33 cellular contexts compared by ENCODE assay signal in the genomic region with DNA sequence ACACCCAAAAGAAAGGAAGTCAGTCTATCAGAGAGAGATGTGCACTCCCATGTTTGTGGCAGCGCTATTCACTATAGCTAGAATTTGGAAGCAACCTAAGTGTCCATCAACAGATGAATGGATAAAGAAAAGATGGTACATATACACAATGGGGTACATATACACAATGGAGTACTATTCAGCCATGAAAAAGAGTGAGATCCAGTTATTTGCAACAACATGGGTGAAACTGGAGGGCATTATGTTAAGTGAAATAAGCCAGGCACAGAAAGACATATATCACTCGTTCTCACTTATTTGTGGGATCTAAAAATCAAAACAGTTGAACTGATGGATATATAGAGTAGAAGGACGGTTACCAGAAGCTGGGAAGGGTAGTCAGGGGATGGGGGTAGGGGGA.
"Had no signal": no experiment of that assay in that cellular context is flagged by ENCODE, and none has a peak within 500 bp of the region (broad histone marks: within the 10 kb centered on the region; RNA-seq: fewer than 3 reads in every experiment).

No MANE protein-coding gene starts in this region.

- H3K4me3 ChIP-seq: adrenal gland, ascending aorta, body of pancreas, breast epithelium, cardiac muscle cell had no signal

- H3K4me1 ChIP-seq: adrenal gland, ascending aorta, body of pancreas, breast epithelium had no signal

- DNase-seq: activated effector memory CD4-positive, alpha-beta T cell treated with anti-CD3 and anti-CD28 coated beads, Interleukin-2, amount 50 U/mL, for 16 hours; activated effector memory CD4-positive, alpha-beta T cell treated with Interleukin-2 at 50 U/mL for 16 hours; activated gamma-delta T cell; activated gamma-delta T cell treated with Interleukin-2 at 50 U/mL for 16 hours; activated naive CD4-positive, alpha-beta T cell; activated naive CD4-positive, alpha-beta T cell treated with anti-CD3 and anti-CD28 coated beads for 36 hours; activated naive CD4-positive, alpha-beta T cell treated with anti-CD3 and anti-CD28 coated beads, Interleukin-2, amount 10 ng/mL, durations not matched to agents 7 days and 5 days; activated naive CD4-positive, alpha-beta T cell treated with anti-CD3 and anti-CD28 coated beads, Interleukin-2, amount 50 U/mL, for 16 hours; activated naive CD4-positive, alpha-beta T cell treated with Interleukin-2 at 50 U/mL for 16 hours; activated naive CD8-positive, alpha-beta T cell treated with anti-CD3 and anti-CD28 coated beads for 36 hours; activated naive CD8-positive, alpha-beta T cell treated with anti-CD3 and anti-CD28 coated beads, Interleukin-2, amount 10 ng/mL, durations not matched to agents 7 days and 5 days; activated naive CD8-positive, alpha-beta T cell treated with anti-CD3 and anti-CD28 coated beads, Interleukin-2, amount 50 U/mL, for 24 hours; activated T-cell treated with anti-CD3 and anti-CD28 coated beads, Interleukin-2, amount 50 U/mL, for 24 hours; activated T-cell treated with anti-CD3 and anti-CD28 coated beads, Interleukin-2, amount 50 U/mL, for 4 hours; activated T-cell treated with anti-CD3 and anti-CD28 coated beads, Interleukin-2, amount 50 U/mL, for 48 hours; activated T-cell treated with anti-CD3 and anti-CD28 coated beads, Interleukin-2, amount 50 U/mL, for 72 hours; adrenal gland; amniotic stem cell; amygdala; anterior cingulate cortex; aorta; body of pancreas; brain microvascular endothelial cell; caudate nucleus; central memory CD4-positive, alpha-beta T cell; cerebellar nuclear complex had no signal

- ATAC-seq: activated naive CD4-positive, alpha-beta T cell treated with anti-CD3 and anti-CD28 coated beads, Interleukin-2, amount 50 U/mL, for 72 hours; activated naive CD8-positive, alpha-beta T cell treated with anti-CD3 and anti-CD28 coated beads, Interleukin-2, amount 50 U/mL, for 24 hours; activated T-cell treated with anti-CD3 and anti-CD28 coated beads, Interleukin-2, amount 50 U/mL, for 4 hours; activated T-cell treated with anti-CD3 and anti-CD28 coated beads, Interleukin-2, amount 50 U/mL, for 72 hours; activated T-helper 17 cell treated with anti-CD3 and anti-CD28 coated beads, Interleukin-2, amount 50 U/mL, for 72 hours; body of pancreas had no signal

- FAIRE-seq: astrocyte, bronchial epithelial cell had no signal

- H3K27ac ChIP-seq: adrenal gland, ascending aorta, body of pancreas, brain microvascular endothelial cell, breast epithelium, cardiac muscle cell had no signal

- H3K27me3 ChIP-seq: adrenal gland, ascending aorta, body of pancreas, brain microvascular endothelial cell, breast epithelium, cardiac muscle cell had no signal

- H3K9me3 ChIP-seq: adrenal gland, ascending aorta, body of pancreas, breast epithelium had no signal

- H3K36me3 ChIP-seq: adrenal gland, ascending aorta, brain microvascular endothelial cell, breast epithelium, cardiac muscle cell had no signal
